In the genomic region with DNA sequence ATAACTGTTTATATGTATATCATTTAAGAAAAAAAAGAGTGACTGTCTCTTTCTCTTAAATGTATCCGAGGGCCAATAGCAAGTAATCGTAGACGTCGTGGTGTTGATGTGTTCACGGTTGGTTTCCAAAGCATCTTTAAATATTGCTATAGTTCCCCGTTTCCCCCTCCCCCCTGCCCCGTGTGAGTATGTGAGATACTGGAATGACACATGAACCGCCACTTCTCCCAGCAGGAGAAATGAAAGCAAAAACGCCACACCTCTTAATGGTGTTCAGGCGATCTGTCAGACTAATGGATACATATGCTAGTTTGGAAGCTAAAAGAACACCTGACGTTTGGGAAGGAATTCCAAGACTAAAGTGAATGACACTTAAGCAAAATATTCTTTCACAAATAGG, we compare ENCODE assay signal across 16 cellular contexts.
DNase-seq lines count a peak whose midpoint lies in the region; ATAC-seq and TF ChIP-seq lines count a peak whose summit lies in the region.
"Had no signal": no experiment of that assay in that cellular context is flagged by ENCODE, and none has a peak within 500 bp of the region (broad histone marks: within the 10 kb centered on the region; RNA-seq: fewer than 3 reads in every experiment).

No MANE protein-coding gene starts in this region.

- H3K9me2 ChIP-seq in neural cell (ENCODE audit: insufficient read depth, low read length): no peaks in the 10 kb centered on the region

- no peak for TF ChIP-seq RAD21 in neural cell (conservative IDR thresholded peaks at IDR 0.05)

- H3K27ac ChIP-seq in neural cell (ENCODE audit: low read length): no peak overlapping the region
- H3K27ac ChIP-seq: 22Rv1, A549, C4-2B, GM23248 had no signal

- H3K27ac Mint-ChIP-seq in T-helper 17 cell (peak overlapping the region; percentile 8), mesothelial cell of epicardium (no peak overlapping the region)
- H3K27ac Mint-ChIP-seq: CD4-positive, alpha-beta T cell had no signal

- H4K20me1 ChIP-seq in neural cell (ENCODE audit: insufficient read depth): no peaks in the 10 kb centered on the region

- no peaks in the 10 kb centered on the region for H3K27me3 ChIP-seq in neural cell (ENCODE audit: insufficient read depth, low read depth, low read length)

- H3K9me3 ChIP-seq in T-helper 17 cell (ENCODE audit: control insufficient read depth, low read length, poor library complexity, severe bottlenecking) (no peaks in the 10 kb centered on the region), neural cell (ENCODE audit: low read length) (no peaks in the 10 kb centered on the region)
- H3K9me3 ChIP-seq: A549, Caco-2 had no signal

- no peak for TF ChIP-seq EP300 in neural cell (conservative IDR thresholded peaks at IDR 0.05; ENCODE audit: poor library complexity, severe bottlenecking)

- H3K27me3 Mint-ChIP-seq in T-helper 17 cell: no peaks in the 10 kb centered on the region
- H3K27me3 Mint-ChIP-seq in mesothelial cell of epicardium (ENCODE audit: low read depth): no peaks in the 10 kb centered on the region
- H3K27me3 Mint-ChIP-seq: CD4-positive, alpha-beta T cell had no signal

- H3K4me2 ChIP-seq in neural cell (ENCODE audit: low read length): no peak overlapping the region
- H3K4me2 ChIP-seq: A549 had no signal

- H3K4me3 ChIP-seq in neural cell (ENCODE audit: low read length): no peak overlapping the region
- H3K4me3 ChIP-seq: A549, GM23248 had no signal

- H3K4me1 Mint-ChIP-seq in T-helper 17 cell (peaks cover 4% of the 10 kb centered on the region), mesothelial cell of epicardium (no peaks in the 10 kb centered on the region)

- no peak overlapping the region for H3K4me3 Mint-ChIP-seq in T-helper 17 cell
- H3K4me3 Mint-ChIP-seq in mesothelial cell of epicardium: no peak overlapping the region
- H3K4me3 Mint-ChIP-seq: CD4-positive, alpha-beta T cell had no signal

- no peaks in the 10 kb centered on the region for H3K79me2 ChIP-seq in neural cell (replicated peaks; ENCODE audit: insufficient read depth, low read length)

- H2AFZ ChIP-seq in neural cell (ENCODE audit: low read depth, low read length): no peak overlapping the region
- H2AFZ ChIP-seq: GM23248 had no signal

- H3F3A ChIP-seq in neural cell (ENCODE audit: insufficient read depth, low read length, poor library complexity, severe bottlenecking): no peaks in the 10 kb centered on the region

- no peak overlapping the region for H3K9ac ChIP-seq in neural cell (ENCODE audit: low read length)
- H3K9ac ChIP-seq: GM23248 had no signal

- no peak for ATAC-seq in T-helper 17 cell
- ATAC-seq: A549 had no signal

- DNase-seq in NCI-H2107 treated with DMSO at 0.1 percent for 48 hours (lab: John Stamatoyannopoulos, UW; ENCODE audit: unreplicated experiment) (peak; percentile 9), NCI-H2107 (lab: John Stamatoyannopoulos, UW) (no peak), T-helper 17 cell (no peak), mesothelial cell of epicardium (ENCODE audit: low spot score in 2 of 2, unreplicated experiment in 2 of 2) (no peak), T1000 (lab: John Stamatoyannopoulos, UW) (no peak)
- no peak for DNase-seq in effector CD4-positive, alpha-beta T cell
- DNase-seq: AML-193; Caco-2; CD4-positive, alpha-beta T cell; GDM1; GM23248; HCEC 1CT had no signal

- H3K36me3 ChIP-seq in neural cell (ENCODE audit: insufficient read depth, low read length): peaks cover 5% of the 10 kb centered on the region

- H3K36me3 Mint-ChIP-seq in T-helper 17 cell (ENCODE audit: low read depth) (peaks cover 2% of the 10 kb centered on the region), mesothelial cell of epicardium (peaks cover 31% of the 10 kb centered on the region)

- H3K9me3 Mint-ChIP-seq in mesothelial cell of epicardium: peaks cover 4% of the 10 kb centered on the region
- H3K9me3 Mint-ChIP-seq: CD4-positive, alpha-beta T cell had no signal

- TF ChIP-seq CTCF in neural cell (IDR thresholded peaks at IDR 0.05; ENCODE audit: poor library complexity, severe bottlenecking) (no peak), mesothelial cell of epicardium (IDR thresholded peaks at IDR 0.05; ENCODE audit: unreplicated experiment) (no peak)

TF ChIP-seq in neural cell, 6 proteins besides CTCF, POLR2A, EP300 and RAD21:
- TF ChIP-seq POLR2AphosphoS5 (IDR thresholded peaks at IDR 0.05) (peak; percentile 26), REST (IDR thresholded peaks at IDR 0.05; ENCODE audit: borderline replicate concordance) (peak; percentile 78), EZH2 (IDR thresholded peaks at IDR 0.05; ENCODE audit: borderline replicate concordance, insufficient read depth, low read length, poor library complexity, severe bottlenecking) (no peak)
